In the genomic region with DNA sequence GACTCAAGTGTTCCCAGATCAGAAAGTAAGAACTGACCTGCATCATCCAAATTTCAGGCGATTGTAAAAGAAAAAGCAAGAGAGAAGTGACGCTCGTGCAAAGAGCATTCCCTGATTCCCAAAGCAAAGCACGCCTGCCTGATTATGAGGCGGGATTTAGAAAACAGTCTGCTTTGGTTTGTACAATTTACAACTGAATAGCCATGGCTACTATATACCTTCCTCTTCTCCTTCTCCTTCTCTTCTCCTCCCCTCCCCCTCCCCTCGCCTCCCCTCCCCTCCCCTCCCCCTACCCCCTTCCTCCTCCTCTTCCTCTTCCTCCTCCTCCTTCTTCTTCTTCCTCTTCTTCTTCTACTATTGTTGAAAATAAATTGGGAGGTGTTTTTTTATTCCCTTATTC, we compare ENCODE assay signal across 23 cellular contexts.
A peak's percentile ranks its signal among the peaks of the same experiment; 100 is the strongest.
DNase-seq lines count a peak whose midpoint lies in the region; ATAC-seq and TF ChIP-seq lines count a peak whose summit lies in the region.
"Had no signal": no experiment of that assay in that cellular context is flagged by ENCODE, and none has a peak within 500 bp of the region (broad histone marks: within the 10 kb centered on the region; RNA-seq: fewer than 3 reads in every experiment).

No MANE protein-coding gene starts in this region.

- CTCF ChIA-PET in WTC11 (lab: Charles Lee), result no interaction called here

- H3K27me3 Mint-ChIP-seq in WTC11 (ENCODE audit: low read depth), result peaks cover 7% of the 10 kb centered on the region
- H3K27me3 Mint-ChIP-seq: CD4-positive, CD25-positive, alpha-beta regulatory T cell; CD8-positive, alpha-beta memory T cell had no signal

- no peak for TF ChIP-seq CTCF in WTC11 (IDR thresholded peaks at IDR 0.05)
- no peak for TF ChIP-seq CTCF in testis (IDR thresholded peaks at IDR 0.05)

- H3K4me3 ChIP-seq in HUES64 (ENCODE audit: low read length) (no peak overlapping the region), iPS-15b (ENCODE audit: low read depth, low read length) (peak overlapping the region; percentile 11), testis (no peak overlapping the region)
- H3K4me3 ChIP-seq: BLaER1, GM12878 had no signal

- POLR2A ChIA-PET in WTC11 (lab: Charles Lee), result no interaction called here

- no peak overlapping the region for H3K4me3 Mint-ChIP-seq in WTC11
- H3K4me3 Mint-ChIP-seq: CD14-positive monocyte; CD4-positive, alpha-beta memory T cell; CD4-positive, CD25-positive, alpha-beta regulatory T cell; CD8-positive, alpha-beta memory T cell had no signal

- H3K36me3 Mint-ChIP-seq in WTC11, result peaks cover 27% of the 10 kb centered on the region
- H3K36me3 Mint-ChIP-seq: CD14-positive monocyte; CD4-positive, alpha-beta memory T cell; CD4-positive, CD25-positive, alpha-beta regulatory T cell; CD8-positive, alpha-beta memory T cell had no signal

- H3K36me3 ChIP-seq in HUES64 (ENCODE audit: insufficient read depth, low read length) (no peaks in the 10 kb centered on the region), iPS-15b (ENCODE audit: control insufficient read depth, insufficient read depth, low read length) (no peaks in the 10 kb centered on the region), testis (ENCODE audit: low read depth, missing control alignments) (no peaks in the 10 kb centered on the region)
- H3K36me3 ChIP-seq: BE2C, BLaER1 had no signal

- H3K4me1 ChIP-seq in HUES64 (ENCODE audit: insufficient read depth, low read length), result peaks cover 10% of the 10 kb centered on the region
- peaks cover 8% of the 10 kb centered on the region for H3K4me1 ChIP-seq in iPS-15b (ENCODE audit: control insufficient read depth, insufficient read depth, low read length)
- no peaks in the 10 kb centered on the region for H3K4me1 ChIP-seq in testis
- H3K4me1 ChIP-seq: BE2C, BLaER1 had no signal

- DNase-seq in WTC11 (ENCODE audit: low spot score) (no peak), left colon (no peak), testis (no peak)
- DNase-seq: 8988T; ACHN; BE2C; C1 segment of cervical spinal cord; CD4-positive, alpha-beta memory T cell; CD4-positive, CD25-positive, alpha-beta regulatory T cell; CD8-positive, alpha-beta memory T cell; COR-L47; DMS 273 treated with DMSO at 0.1 percent for 48 hours; DMS153; DMS53; DMS79; DND-41; EL; GDM1 had no signal

- intact Hi-C loops in left colon (cut with DNase I, micrococcal nuclease) (no loop called here), testis (cut with DNase I; ENCODE audit: low total_unique reads) (no loop called here)

- no peak overlapping the region for H3K9ac ChIP-seq in HUES64 (ENCODE audit: low read depth, low read length)
- H3K9ac ChIP-seq in iPS-15b (ENCODE audit: low read depth, low read length), result no peak overlapping the region
- H3K9ac ChIP-seq: BLaER1 had no signal

- peak overlapping the region; percentile 2; the same call in 1 of the 2 replicates for H3K27ac Mint-ChIP-seq in WTC11
- H3K27ac Mint-ChIP-seq: CD14-positive monocyte; CD4-positive, alpha-beta memory T cell; CD4-positive, CD25-positive, alpha-beta regulatory T cell; CD8-positive, alpha-beta memory T cell had no signal

- H3K4me1 Mint-ChIP-seq in WTC11, result peaks cover 14% of the 10 kb centered on the region
- H3K4me1 Mint-ChIP-seq: CD14-positive monocyte; CD4-positive, alpha-beta memory T cell; CD4-positive, CD25-positive, alpha-beta regulatory T cell; CD8-positive, alpha-beta memory T cell had no signal

- no peak for TF ChIP-seq POLR2A in testis (IDR thresholded peaks at IDR 0.05)

- ATAC-seq in WTC11, result no peak
- ATAC-seq in left colon, result no peak
- ATAC-seq: GM12878 had no signal

- H3K27me3 ChIP-seq in HUES64 (ENCODE audit: insufficient read depth, low read length) (no peaks in the 10 kb centered on the region), iPS-15b (ENCODE audit: control insufficient read depth, insufficient read depth, low read length) (no peaks in the 10 kb centered on the region), testis (no peaks in the 10 kb centered on the region)
- H3K27me3 ChIP-seq: BE2C, BLaER1 had no signal

- H3K9me3 ChIP-seq in HUES64 (ENCODE audit: insufficient read depth, low read depth, low read length) (no peaks in the 10 kb centered on the region), iPS-15b (ENCODE audit: control insufficient read depth, insufficient read depth, low read length) (no peaks in the 10 kb centered on the region), testis (no peaks in the 10 kb centered on the region)
- H3K9me3 ChIP-seq: BE2C, BLaER1 had no signal

- H3K9me3 Mint-ChIP-seq in WTC11, result peaks cover 34% of the 10 kb centered on the region

- H3K27ac ChIP-seq in HUES64 (ENCODE audit: low read depth, low read length) (0 out of 2 replicates have a peak overlapping the region, but pooled peaks have one; percentile 35), testis (no peak overlapping the region)
- H3K27ac ChIP-seq: BLaER1 had no signal

- WGBS in HUES64, result 66% methylated on average over 5 of the region's 6 CpGs
- WGBS in testis, 2 donors, result 70 to 81% methylated on average over 6 of the region's 6 CpGs

TF ChIP-seq in WTC11, 78 proteins besides CTCF, POLR2A, EP300 and RAD21 (continues in another document):
- TF ChIP-seq E2F1 (CRISPR knock-in tag; IDR thresholded peaks at IDR 0.05) (no peak), SOX15 (CRISPR knock-in tag; IDR thresholded peaks at IDR 0.05) (no peak), ZSCAN18 (CRISPR knock-in tag; IDR thresholded peaks at IDR 0.05) (no peak), HMGXB4 (CRISPR knock-in tag; IDR thresholded peaks at IDR 0.05) (no peak), RORB (CRISPR knock-in tag; IDR thresholded peaks at IDR 0.05) (no peak)
- TF ChIP-seq, protein P1, sequence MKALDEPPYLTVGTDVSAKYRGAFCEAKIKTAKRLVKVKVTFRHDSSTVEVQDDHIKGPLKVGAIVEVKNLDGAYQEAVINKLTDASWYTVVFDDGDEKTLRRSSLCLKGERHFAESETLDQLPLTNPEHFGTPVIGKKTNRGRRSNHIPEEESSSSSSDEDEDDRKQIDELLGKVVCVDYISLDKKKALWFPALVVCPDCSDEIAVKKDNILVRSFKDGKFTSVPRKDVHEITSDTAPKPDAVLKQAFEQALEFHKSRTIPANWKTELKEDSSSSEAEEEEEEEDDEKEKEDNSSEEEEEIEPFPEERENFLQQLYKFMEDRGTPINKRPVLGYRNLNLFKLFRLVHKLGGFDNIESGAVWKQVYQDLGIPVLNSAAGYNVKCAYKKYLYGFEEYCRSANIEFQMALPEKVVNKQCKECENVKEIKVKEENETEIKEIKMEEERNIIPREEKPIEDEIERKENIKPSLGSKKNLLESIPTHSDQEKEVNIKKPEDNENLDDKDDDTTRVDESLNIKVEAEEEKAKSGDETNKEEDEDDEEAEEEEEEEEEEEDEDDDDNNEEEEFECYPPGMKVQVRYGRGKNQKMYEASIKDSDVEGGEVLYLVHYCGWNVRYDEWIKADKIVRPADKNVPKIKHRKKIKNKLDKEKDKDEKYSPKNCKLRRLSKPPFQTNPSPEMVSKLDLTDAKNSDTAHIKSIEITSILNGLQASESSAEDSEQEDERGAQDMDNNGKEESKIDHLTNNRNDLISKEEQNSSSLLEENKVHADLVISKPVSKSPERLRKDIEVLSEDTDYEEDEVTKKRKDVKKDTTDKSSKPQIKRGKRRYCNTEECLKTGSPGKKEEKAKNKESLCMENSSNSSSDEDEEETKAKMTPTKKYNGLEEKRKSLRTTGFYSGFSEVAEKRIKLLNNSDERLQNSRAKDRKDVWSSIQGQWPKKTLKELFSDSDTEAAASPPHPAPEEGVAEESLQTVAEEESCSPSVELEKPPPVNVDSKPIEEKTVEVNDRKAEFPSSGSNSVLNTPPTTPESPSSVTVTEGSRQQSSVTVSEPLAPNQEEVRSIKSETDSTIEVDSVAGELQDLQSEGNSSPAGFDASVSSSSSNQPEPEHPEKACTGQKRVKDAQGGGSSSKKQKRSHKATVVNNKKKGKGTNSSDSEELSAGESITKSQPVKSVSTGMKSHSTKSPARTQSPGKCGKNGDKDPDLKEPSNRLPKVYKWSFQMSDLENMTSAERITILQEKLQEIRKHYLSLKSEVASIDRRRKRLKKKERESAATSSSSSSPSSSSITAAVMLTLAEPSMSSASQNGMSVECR (CRISPR knock-in tag; IDR thresholded peaks at IDR 0.05; ENCODE audit: borderline replicate concordance), result no peak
- TF ChIP-seq, protein P2, sequence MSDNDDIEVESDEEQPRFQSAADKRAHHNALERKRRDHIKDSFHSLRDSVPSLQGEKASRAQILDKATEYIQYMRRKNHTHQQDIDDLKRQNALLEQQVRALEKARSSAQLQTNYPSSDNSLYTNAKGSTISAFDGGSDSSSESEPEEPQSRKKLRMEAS (CRISPR knock-in tag; IDR thresholded peaks at IDR 0.05), result no peak
